In the genomic region with DNA sequence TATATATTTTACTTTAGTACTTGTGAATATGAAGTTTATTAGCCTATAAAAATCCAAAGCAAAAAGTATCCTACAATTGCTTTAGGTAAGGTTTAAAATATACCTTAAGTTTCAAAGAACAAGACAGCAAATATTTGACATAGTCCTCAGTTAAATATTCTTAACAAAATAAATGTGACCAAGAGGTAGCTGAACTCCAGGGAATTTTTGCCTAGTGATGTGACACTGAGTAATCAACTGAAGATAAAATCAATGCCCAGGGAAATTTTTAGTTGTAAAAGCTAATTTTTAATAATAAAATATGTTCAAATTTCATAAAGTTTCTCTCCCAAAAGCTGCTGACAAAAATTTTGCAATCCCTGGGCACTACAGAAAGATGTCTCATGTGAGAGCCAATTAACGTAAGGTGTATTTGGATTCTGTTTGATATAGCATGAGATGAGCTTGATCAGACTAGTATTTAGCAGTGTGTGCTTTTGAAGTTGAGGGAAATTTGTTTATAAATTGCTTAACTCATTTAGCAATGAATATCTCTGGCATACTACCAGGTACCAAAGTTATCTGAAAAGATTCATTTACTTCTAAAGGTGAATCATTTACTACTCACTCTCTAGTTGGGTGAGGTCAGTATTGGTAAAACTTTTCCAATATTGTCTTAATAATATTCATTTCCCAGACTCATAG, we compare ENCODE assay signal across 18 cellular contexts.
A peak's percentile ranks its signal among the peaks of the same experiment; 100 is the strongest.
DNase-seq lines count a peak whose midpoint lies in the region; ATAC-seq, FAIRE-seq and TF ChIP-seq lines count a peak whose summit lies in the region.
"Had no signal": no experiment of that assay in that cellular context is flagged by ENCODE, and none has a peak within 500 bp of the region (broad histone marks: within the 10 kb centered on the region; RNA-seq: fewer than 3 reads in every experiment).

No MANE protein-coding gene starts in this region.

- no peaks in the 10 kb centered on the region for H3K9me3 ChIP-seq in PC-3 (ENCODE audit: low read length)
- no peaks in the 10 kb centered on the region for H3K9me3 ChIP-seq in Karpas-422 (ENCODE audit: low read length)

- DNase-seq in D721Med (ENCODE audit: insufficient read length, low spot score): no peak
- peak; percentile 92 for DNase-seq in PC-3
- peak; percentile 31 for DNase-seq in kidney tubule cell (ENCODE audit: low spot score)
- no peak for DNase-seq in ecto neural progenitor cell (ENCODE audit: low spot score)
- DNase-seq in cerebellum (ENCODE audit: low spot score): no peak
- DNase-seq in Karpas-422: no peak
- DNase-seq: CD8-positive, alpha-beta memory T cell; DMS79 treated with DMSO at 0.1 percent for 48 hours; NCI-H1048; NCI-H2081 treated with DMSO at 0.1 percent for 48 hours; NCI-H526 had no signal

- H3K4me2 ChIP-seq in PC-3 (ENCODE audit: low read length) (peak overlapping the region; percentile 63), Karpas-422 (ENCODE audit: low read depth, low read length, poor library complexity, severe bottlenecking) (no peak overlapping the region)
- H3K4me2 ChIP-seq: BLaER1 treated with 17β-estradiol and CSF1 and Interleukin-3, amounts not matched to agents 10 nM and 100 nM had no signal

- BruUV-seq in PC-3 (replicated peaks; lab: Mats Ljungman, UMichigan): no TSS peak

- no peaks in the 10 kb centered on the region for H3K27me3 ChIP-seq in PC-3 (ENCODE audit: low read length)
- no peaks in the 10 kb centered on the region for H3K27me3 ChIP-seq in Karpas-422 (ENCODE audit: low read length)
- H3K27me3 ChIP-seq: BLaER1 treated with 17β-estradiol and CSF1 and Interleukin-3, amounts not matched to agents 10 nM and 100 nM had no signal

- H3K9ac ChIP-seq in PC-3 (ENCODE audit: low read length): peak overlapping the region; percentile 62
- H3K9ac ChIP-seq in Karpas-422 (ENCODE audit: low read length): no peak overlapping the region
- H3K9ac ChIP-seq: BLaER1 treated with 17β-estradiol and CSF1 and Interleukin-3, amounts not matched to agents 10 nM and 100 nM had no signal

- H3K9me2 ChIP-seq in PC-3 (replicated peaks; ENCODE audit: low read length) (no peaks in the 10 kb centered on the region), Karpas-422 (replicated peaks; ENCODE audit: insufficient read depth, low read length) (no peaks in the 10 kb centered on the region)

- H2AFZ ChIP-seq in PC-3 (ENCODE audit: low read length) (no peak overlapping the region), Karpas-422 (ENCODE audit: low read length) (no peak overlapping the region)

- H4K20me1 ChIP-seq in PC-3 (ENCODE audit: low read length): no peaks in the 10 kb centered on the region
- no peaks in the 10 kb centered on the region for H4K20me1 ChIP-seq in Karpas-422 (ENCODE audit: insufficient read depth, low read depth, low read length)
- H4K20me1 ChIP-seq: BLaER1 treated with 17β-estradiol and CSF1 and Interleukin-3, amounts not matched to agents 10 nM and 100 nM had no signal

- no peak for TF ChIP-seq CTCF in D721Med (IDR thresholded peaks at IDR 0.05; ENCODE audit: insufficient read depth, missing control alignments)
- TF ChIP-seq CTCF in PC-3 (conservative IDR thresholded peaks at IDR 0.05; ENCODE audit: low read depth, low read length): no peak

- H3K27ac ChIP-seq in PC-3 (ENCODE audit: low read length) (peak overlapping the region; percentile 88), Karpas-422 (ENCODE audit: low read length) (no peak overlapping the region)
- H3K27ac ChIP-seq: BLaER1 treated with 17β-estradiol and CSF1 and Interleukin-3, amounts not matched to agents 10 nM and 100 nM had no signal

- intact Hi-C loops in PC-3 (cut with micrococcal nuclease): loop anchor here (10.0 kb wide), 1 partner anchor 139 kb away; no protein-coding TSS in a partner anchor

- ATAC-seq in PC-3 (peak; percentile 58), GM21576 (IDR thresholded peaks at IDR 0.05; ENCODE audit: unreplicated experiment) (no peak)

- H3K4me3 ChIP-seq in PC-3 (ENCODE audit: low read length): peak overlapping the region; percentile 31; the same call in 1 of the 2 replicates
- no peak overlapping the region for H3K4me3 ChIP-seq in Karpas-422 (ENCODE audit: low read length)
- H3K4me3 ChIP-seq: BLaER1 treated with 17β-estradiol and CSF1 and Interleukin-3, amounts not matched to agents 10 nM and 100 nM had no signal

- CTCF ChIA-PET in PC-3 (lab: Charles Lee): interaction anchor here (0.5 kb wide), 1 partner anchor 348 kb away, joined by 3 read pairs; no protein-coding TSS in a partner anchor

- POLR2A ChIA-PET in PC-3 (lab: Charles Lee; ENCODE audit: unreplicated experiment): no interaction called here

- no peaks in the 10 kb centered on the region for H3K79me2 ChIP-seq in PC-3 (ENCODE audit: low read length)
- no peaks in the 10 kb centered on the region for H3K79me2 ChIP-seq in Karpas-422 (ENCODE audit: low read length)

- H3F3A ChIP-seq in PC-3 (ENCODE audit: low read length, unreplicated experiment): peaks cover 9% of the 10 kb centered on the region

- FAIRE-seq in D721Med (lab: Jason Lieb, UNC) (peak; percentile 55), endometrium (lab: Jason Lieb, UNC) (peak; percentile 26)
- FAIRE-seq: A204.1, G401.6, H1, HTR-8/SVneo had no signal

- H3K36me3 ChIP-seq in PC-3 (ENCODE audit: low read depth, low read length): no peaks in the 10 kb centered on the region
- no peaks in the 10 kb centered on the region for H3K36me3 ChIP-seq in Karpas-422 (ENCODE audit: insufficient read depth, low read length)
- H3K36me3 ChIP-seq: BLaER1 treated with 17β-estradiol and CSF1 and Interleukin-3, amounts not matched to agents 10 nM and 100 nM had no signal

- peaks cover 58% of the 10 kb centered on the region for H3K4me1 ChIP-seq in PC-3 (ENCODE audit: insufficient read depth, low read length)
- peaks cover 9% of the 10 kb centered on the region for H3K4me1 ChIP-seq in Karpas-422 (ENCODE audit: low read length)
- H3K4me1 ChIP-seq: BLaER1 treated with 17β-estradiol and CSF1 and Interleukin-3, amounts not matched to agents 10 nM and 100 nM had no signal

Comparison
In these comparisons a context has a peak if more than half of its experiments do, and no peak if none do; other contexts are left out.
1. DNase-seq: peak in PC-3 (single experiment) and kidney tubule cell (single experiment); none in D721Med (single experiment), ecto neural progenitor cell (single experiment), cerebellum (single experiment) and Karpas-422 (single experiment).